ENCODE assay signal across 12 cellular contexts in genomic region chr12:98894412-98895085, GRCh38.
DNase-seq lines count a peak whose midpoint lies in the region; ATAC-seq and TF ChIP-seq lines count a peak whose summit lies in the region.
"Had no signal": no experiment of that assay in that cellular context is flagged by ENCODE, and none has a peak within 500 bp of the region (broad histone marks: within the 10 kb centered on the region; RNA-seq: fewer than 3 reads in every experiment).

No MANE protein-coding gene starts in this region.

- H3K4me1 Mint-ChIP-seq in osteocyte (ENCODE audit: unreplicated experiment) (peaks cover 10% of the 10 kb centered on the region), HFFc6 (ENCODE audit: low read depth) (no peaks in the 10 kb centered on the region)

- H3K36me3 ChIP-seq in ectodermal cell (ENCODE audit: control insufficient read depth, insufficient read depth, low read length): no peaks in the 10 kb centered on the region

- H3K9me3 Mint-ChIP-seq in osteocyte (ENCODE audit: unreplicated experiment): no peaks in the 10 kb centered on the region
- H3K9me3 Mint-ChIP-seq in HFFc6: no peaks in the 10 kb centered on the region

- no peaks in the 10 kb centered on the region for H3K9me3 ChIP-seq in ectodermal cell (ENCODE audit: control insufficient read depth, low read length)

- H3K36me3 Mint-ChIP-seq in osteocyte (ENCODE audit: unreplicated experiment) (no peaks in the 10 kb centered on the region), HFFc6 (ENCODE audit: low read depth) (no peaks in the 10 kb centered on the region)

- H3K4me3 ChIP-seq in ectodermal cell (ENCODE audit: insufficient read depth, low read depth, low read length): peak overlapping the region; percentile 43

- peak overlapping the region; percentile 32 for H3K4me3 Mint-ChIP-seq in osteocyte (ENCODE audit: unreplicated experiment)
- H3K4me3 Mint-ChIP-seq in HFFc6: no peak overlapping the region

- TF ChIP-seq CTCF in osteocyte (IDR thresholded peaks at IDR 0.05) (no peak), HFFc6 (IDR thresholded peaks at IDR 0.05) (no peak)

- DNase-seq in C1 segment of cervical spinal cord (lab: John Stamatoyannopoulos, UW): peak in 10 of 14 donors; percentile 26 to 84 (median 50)
- DNase-seq in HuH-7.5 (ENCODE audit: low spot score): peak; percentile 37
- no peak for DNase-seq in osteocyte (ENCODE audit: extremely low spot score, unreplicated experiment)
- no peak for DNase-seq in HFFc6
- DNase-seq in HUDEP-2 (lab: John Stamatoyannopoulos, UW; ENCODE audit: unreplicated experiment in 76 of 76): no peak
- DNase-seq: activated CD4-positive, alpha-beta T cell treated with anti-CD3 and anti-CD28 coated beads, Interleukin-2, amount 50 U/mL, for 48 hours; effector CD4-positive, alpha-beta T cell; HCEC 1CT; stimulated activated naive CD4-positive, alpha-beta T cell treated with Interleukin-2 at 50 U/mL for 16 hours had no signal

- ATAC-seq in HG02763 (IDR thresholded peaks at IDR 0.05; ENCODE audit: unreplicated experiment): no peak
- ATAC-seq in HG03280 (IDR thresholded peaks at IDR 0.05; ENCODE audit: unreplicated experiment): no peak

- H3K27me3 ChIP-seq in ectodermal cell (ENCODE audit: control insufficient read depth, insufficient read depth, low read length, poor library complexity, severe bottlenecking): peaks cover 81% of the 10 kb centered on the region

- H3K27me3 Mint-ChIP-seq in osteocyte (ENCODE audit: unreplicated experiment) (peaks cover 84% of the 10 kb centered on the region), HFFc6 (ENCODE audit: insufficient read depth) (peaks cover 17% of the 10 kb centered on the region)

- WGBS in ectodermal cell, 2 experiments: 0 to 1% methylated on average over 92 to 96 of the region's 96 CpGs

- H3K27ac Mint-ChIP-seq in osteocyte (ENCODE audit: unreplicated experiment) (no peak overlapping the region), HFFc6 (no peak overlapping the region)

- peaks cover 9% of the 10 kb centered on the region for H3K4me1 ChIP-seq in ectodermal cell (ENCODE audit: control insufficient read depth, insufficient read depth, low read length)

- H3K27ac ChIP-seq in ectodermal cell (ENCODE audit: insufficient read depth, low read depth, low read length, poor library complexity, severe bottlenecking): no peak overlapping the region

Comparison
In these comparisons a context has a peak if more than half of its experiments do, and no peak if none do; other contexts are left out.
1. DNase-seq: peak in C1 segment of cervical spinal cord (10 of 14) and HuH-7.5 (single experiment); none in osteocyte (single experiment), HFFc6 (single experiment) and HUDEP-2 (0 of 76).